In the genomic region with DNA sequence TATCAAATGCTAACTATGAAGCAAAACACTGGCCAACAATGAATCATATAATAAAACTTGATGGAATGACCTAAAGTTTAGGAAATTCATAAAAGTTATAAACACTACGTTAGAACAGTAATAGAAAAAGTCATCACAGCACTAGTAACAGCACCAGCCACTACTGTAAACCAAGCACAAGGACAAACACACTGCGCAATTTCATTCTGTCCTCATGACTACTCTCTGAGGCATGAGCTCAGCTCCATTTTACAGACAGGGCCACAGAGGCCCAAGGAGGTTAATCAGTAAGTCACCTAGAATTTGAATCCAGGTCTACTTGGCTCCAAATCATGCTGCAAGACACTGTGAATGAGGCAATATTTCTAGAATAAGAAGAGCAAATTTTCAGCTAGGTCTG, we compare ENCODE assay signal across 24 cellular contexts. TPM values are rescaled to one million over a fixed set of nuclear protein-coding genes. Genes with fewer than 3 reads are reported as not detected.
DNase-seq lines count a peak whose midpoint lies in the region; ATAC-seq, FAIRE-seq and TF ChIP-seq lines count a peak whose summit lies in the region.
"Had no signal": no experiment of that assay in that cellular context is flagged by ENCODE, and none has a peak within 500 bp of the region (broad histone marks: within the 10 kb centered on the region; RNA-seq: fewer than 3 reads in every experiment).

No MANE protein-coding gene starts in this region.

- no peak for FAIRE-seq in HepG2 (lab: Jason Lieb, UNC)
- FAIRE-seq: GM12891 had no signal

- no peak for TF ChIP-seq CTCF in HepG2 (CRISPR knock-in tag; IDR thresholded peaks at IDR 0.05)
- TF ChIP-seq CTCF in right lobe of liver (IDR thresholded peaks at IDR 0.05), result no peak
- TF ChIP-seq CTCF in fibroblast of lung (conservative IDR thresholded peaks at IDR 0.05 in 1 of 2, IDR thresholded peaks at IDR 0.05 in 1 of 2; ENCODE audit: low read depth in 1 of 2, low read length in 2 of 2), result no peak
- TF ChIP-seq CTCF in upper lobe of left lung (IDR thresholded peaks at IDR 0.05), result no peak

- TF ChIP-seq RAD21 in HepG2 (CRISPR knock-in tag; IDR thresholded peaks at IDR 0.05), result no peak

- peaks cover 87% of the 10 kb centered on the region for H3K36me3 Mint-ChIP-seq in activated T-helper 17 cell treated with anti-CD3 and anti-CD28 coated beads, Interleukin-2, amount 50 U/mL, for 72 hours (ENCODE audit: low read depth)
- peaks cover 35% of the 10 kb centered on the region for H3K36me3 Mint-ChIP-seq in activated CD4-positive, alpha-beta T cell treated with anti-CD3 and anti-CD28 coated beads, Interleukin-2, amount 10 ng/mL, durations not matched to agents 24 days and 14 days (ENCODE audit: low read depth)

- no peaks in the 10 kb centered on the region for H3K27me3 Mint-ChIP-seq in activated T-helper 17 cell treated with anti-CD3 and anti-CD28 coated beads, Interleukin-2, amount 50 U/mL, for 72 hours
- no peaks in the 10 kb centered on the region for H3K27me3 Mint-ChIP-seq in activated CD4-positive, alpha-beta T cell treated with anti-CD3 and anti-CD28 coated beads, Interleukin-2, amount 10 ng/mL, durations not matched to agents 24 days and 14 days

- DNase-seq in HepG2 (ENCODE audit: low spot score) (no peak), right lobe of liver (no peak), fibroblast of lung (ENCODE audit: low read depth in 2 of 2) (peak in 1 of 2 donors; percentile 65), upper lobe of left lung (no peak), caudate nucleus (lab: John Stamatoyannopoulos, UW) (no peak), left lobe of liver (ENCODE audit: low spot score) (no peak)
- DNase-seq in activated CD4-positive, alpha-beta T cell treated with anti-CD3 and anti-CD28 coated beads, Interleukin-2, amount 10 ng/mL, durations not matched to agents 24 days and 14 days, result no peak
- DNase-seq: ACHN; AML-193; C1 segment of cervical spinal cord; CD8-positive, alpha-beta T cell; DND-41; NCI-H1105 treated with DMSO at 0.1 percent for 48 hours; NCI-H2029 treated with DMSO at 0.1 percent for 48 hours; NCI-H226; NCI-H510A treated with DMSO at 0.1 percent for 48 hours; NCI-H774; Peyer's patch had no signal

- no peak overlapping the region for H2AFZ ChIP-seq in HepG2 (ENCODE audit: low read length)
- no peak overlapping the region for H2AFZ ChIP-seq in fibroblast of lung (ENCODE audit: low read length)
- H2AFZ ChIP-seq: GM23338 had no signal

- H3K27ac Mint-ChIP-seq in activated T-helper 17 cell treated with anti-CD3 and anti-CD28 coated beads, Interleukin-2, amount 50 U/mL, for 72 hours, result peak overlapping the region; percentile 34
- no peak overlapping the region for H3K27ac Mint-ChIP-seq in activated CD4-positive, alpha-beta T cell treated with anti-CD3 and anti-CD28 coated beads, Interleukin-2, amount 10 ng/mL, durations not matched to agents 24 days and 14 days
- H3K27ac Mint-ChIP-seq: GM23338 had no signal

- H3K4me3 ChIP-seq in HepG2 (replicated peaks in 1 of 3; ENCODE audit: insufficient read depth in 1 of 3, low read depth in 2 of 3, low read length in 3 of 3), result no peak overlapping the region
- H3K4me3 ChIP-seq in right lobe of liver, result no peak overlapping the region
- H3K4me3 ChIP-seq in fibroblast of lung (replicated peaks in 1 of 4; ENCODE audit: control extremely low read depth in 1 of 4, insufficient read depth in 1 of 4, low read depth in 3 of 4, low read length in 4 of 4), result no peak overlapping the region
- no peak overlapping the region for H3K4me3 ChIP-seq in upper lobe of left lung
- H3K4me3 ChIP-seq: GM23338, Peyer's patch had no signal

- intact Hi-C loops in HepG2 (cut with micrococcal nuclease; ENCODE audit: unreplicated experiment), result no loop called here
- intact Hi-C loops in right lobe of liver (cut with DNase I), result no loop called here
- intact Hi-C loops in activated CD4-positive, alpha-beta T cell treated with anti-CD3 and anti-CD28 coated beads, Interleukin-2, amount 10 ng/mL, durations not matched to agents 24 days and 14 days (cut with micrococcal nuclease), result no loop called here

- 99% methylated on average over 2 of the region's 2 CpGs for WGBS in HepG2 (ENCODE audit: low lambda C conversion rate)
- WGBS in right lobe of liver (ENCODE audit: insufficient coverage, low coverage, low lambda C conversion rate, missing lambda C conversion rate), result 96% methylated on average over 2 of the region's 2 CpGs
- 92 to 93% methylated on average over 2 of the region's 2 CpGs for WGBS in upper lobe of left lung, 2 donors

- H3K27me3 ChIP-seq in HepG2 (ENCODE audit: control insufficient read depth in 1 of 2, insufficient read depth in 2 of 2, low read length in 2 of 2), result no peaks in the 10 kb centered on the region
- H3K27me3 ChIP-seq in right lobe of liver, result no peaks in the 10 kb centered on the region
- H3K27me3 ChIP-seq in fibroblast of lung (ENCODE audit: control insufficient read depth, insufficient read depth, low read length), result no peaks in the 10 kb centered on the region
- no peaks in the 10 kb centered on the region for H3K27me3 ChIP-seq in upper lobe of left lung
- H3K27me3 ChIP-seq: Peyer's patch had no signal

- CTCF ChIA-PET in HepG2 (lab: Yijun Ruan, JAX; ENCODE audit: low intra/inter-chr PET ratio, low total read pairs), result no interaction called here

- H3K9ac ChIP-seq in HepG2 (ENCODE audit: insufficient read depth, low read depth, low read length), result no peak overlapping the region
- no peak overlapping the region for H3K9ac ChIP-seq in fibroblast of lung (ENCODE audit: insufficient read depth, low read length)

- TF ChIP-seq EP300 in HepG2 (IDR thresholded peaks at IDR 0.05; ENCODE audit: low read depth in 2 of 2, low read length in 2 of 2), result no peak
- TF ChIP-seq EP300 in HepG2 (CRISPR knock-in tag; IDR thresholded peaks at IDR 0.05; ENCODE audit: borderline replicate concordance), result no peak
- no peak for TF ChIP-seq EP300 in upper lobe of left lung (IDR thresholded peaks at IDR 0.05)

- TF ChIP-seq POLR2A in HepG2 (IDR thresholded peaks at IDR 0.05; ENCODE audit: insufficient read depth in 1 of 2, low read depth in 2 of 2, low read length in 2 of 2) (no peak), right lobe of liver (IDR thresholded peaks at IDR 0.05) (no peak), upper lobe of left lung (IDR thresholded peaks at IDR 0.05) (no peak)

- in situ Hi-C loops in HepG2 (cut with HindIII; ENCODE audit: extremely low pct_ligation_motif_present, low pct_unique_long_range_greater_than_20kb), result no loop called here

- BruUV-seq in HepG2 (replicated peaks; lab: Mats Ljungman, UMichigan), result no TSS peak

- ATAC-seq in HepG2 (no peak), right lobe of liver (no peak), upper lobe of left lung (ENCODE audit: low FRiP score in 2 of 2) (no peak), left lobe of liver (no peak)
- no peak for ATAC-seq in activated T-helper 17 cell treated with anti-CD3 and anti-CD28 coated beads, Interleukin-2, amount 50 U/mL, for 72 hours (replicated peaks)
- ATAC-seq: CD8-positive, alpha-beta T cell; GM23338; HCT116; Right ventricle myocardium inferior had no signal

- H3K4me2 ChIP-seq in HepG2 (ENCODE audit: low read depth, low read length) (no peak overlapping the region), fibroblast of lung (ENCODE audit: extremely low read depth, insufficient read depth, low read length) (no peak overlapping the region)
- H3K4me2 ChIP-seq: GM23338 had no signal

- H4K20me1 ChIP-seq in HepG2 (ENCODE audit: insufficient read depth, low read length), result peaks cover 25% of the 10 kb centered on the region
- no peaks in the 10 kb centered on the region for H4K20me1 ChIP-seq in fibroblast of lung (ENCODE audit: control insufficient read depth, extremely low read depth, insufficient read depth, low read length)

- no peak overlapping the region for H3K4me3 Mint-ChIP-seq in activated T-helper 17 cell treated with anti-CD3 and anti-CD28 coated beads, Interleukin-2, amount 50 U/mL, for 72 hours
- no peak overlapping the region for H3K4me3 Mint-ChIP-seq in activated CD4-positive, alpha-beta T cell treated with anti-CD3 and anti-CD28 coated beads, Interleukin-2, amount 10 ng/mL, durations not matched to agents 24 days and 14 days
- H3K4me3 Mint-ChIP-seq: CD8-positive, alpha-beta T cell; GM23338 had no signal

- no peak overlapping the region for H3K27ac ChIP-seq in HepG2 (ENCODE audit: extremely low read length, insufficient read depth, low read length)
- H3K27ac ChIP-seq in right lobe of liver, result no peak overlapping the region
- peak overlapping the region; percentile 38 for H3K27ac ChIP-seq in fibroblast of lung (ENCODE audit: insufficient read depth, low read length)
- no peak overlapping the region for H3K27ac ChIP-seq in upper lobe of left lung
- H3K27ac ChIP-seq in caudate nucleus (ENCODE audit: low read depth, low read length), result no peak overlapping the region
- H3K27ac ChIP-seq: 22Rv1, Peyer's patch had no signal

- peaks cover 34 to 70% of the 10 kb centered on the region in 2 experiments for H3K36me3 ChIP-seq in HepG2 (replicated peaks in 1 of 2; ENCODE audit: control insufficient read depth in 1 of 2, insufficient read depth in 2 of 2, low read length in 2 of 2)
- peaks cover 4 to 18% (median 10%) of the 10 kb centered on the region in 4 donors for H3K36me3 ChIP-seq in right lobe of liver
- H3K36me3 ChIP-seq in fibroblast of lung (ENCODE audit: control insufficient read depth, insufficient read depth, low read length), result peaks cover 15% of the 10 kb centered on the region
- peaks cover 14 to 49% (median 29%) of the 10 kb centered on the region in 4 donors for H3K36me3 ChIP-seq in upper lobe of left lung

- peaks cover 32% of the 10 kb centered on the region for H3K4me1 ChIP-seq in HepG2 (ENCODE audit: insufficient read depth, low read length)
- peaks cover 0 to 16% (median 3%) of the 10 kb centered on the region in 4 donors for H3K4me1 ChIP-seq in right lobe of liver
- peaks cover 10% of the 10 kb centered on the region for H3K4me1 ChIP-seq in fibroblast of lung (ENCODE audit: control insufficient read depth, extremely low read depth, insufficient read depth, low read length)
- peaks cover 0 to 9% (median 2%) of the 10 kb centered on the region in 4 donors for H3K4me1 ChIP-seq in upper lobe of left lung

- no peaks in the 10 kb centered on the region for H3K9me3 Mint-ChIP-seq in activated T-helper 17 cell treated with anti-CD3 and anti-CD28 coated beads, Interleukin-2, amount 50 U/mL, for 72 hours
- H3K9me3 Mint-ChIP-seq in activated CD4-positive, alpha-beta T cell treated with anti-CD3 and anti-CD28 coated beads, Interleukin-2, amount 10 ng/mL, durations not matched to agents 24 days and 14 days, result no peaks in the 10 kb centered on the region
- H3K9me3 Mint-ChIP-seq: CD8-positive, alpha-beta T cell; GM23338 had no signal

- H3K79me2 ChIP-seq in HepG2 (ENCODE audit: insufficient read depth, low read length) (peaks cover 22% of the 10 kb centered on the region), fibroblast of lung (ENCODE audit: control insufficient read depth, insufficient read depth, low read length) (peaks cover 36% of the 10 kb centered on the region)

- no peaks in the 10 kb centered on the region for H3K9me3 ChIP-seq in HepG2 (ENCODE audit: low read length)
- H3K9me3 ChIP-seq in right lobe of liver, result no peaks in the 10 kb centered on the region
- H3K9me3 ChIP-seq in fibroblast of lung (ENCODE audit: control insufficient read depth, insufficient read depth, low read depth, low read length), result no peaks in the 10 kb centered on the region
- H3K9me3 ChIP-seq in upper lobe of left lung, result no peaks in the 10 kb centered on the region
- H3K9me3 ChIP-seq: Peyer's patch had no signal

- POLR2A ChIA-PET in HepG2 (lab: Yijun Ruan, JAX), result no interaction called here

- H3K4me1 Mint-ChIP-seq in activated T-helper 17 cell treated with anti-CD3 and anti-CD28 coated beads, Interleukin-2, amount 50 U/mL, for 72 hours, result peaks cover 17% of the 10 kb centered on the region
- H3K4me1 Mint-ChIP-seq in activated CD4-positive, alpha-beta T cell treated with anti-CD3 and anti-CD28 coated beads, Interleukin-2, amount 10 ng/mL, durations not matched to agents 24 days and 14 days, result peaks cover 12% of the 10 kb centered on the region

RNA-seq across cellular contexts. Expression of gene EMC8, which starts 13.4 kb away (rescaled TPM):
- total RNA-seq in HepG2 (2016; rRNA removed; fragmentation: Illumina TruSeq; extraction: Trizol), result 47.6 and 55.0 TPM in 2 replicates
- 56.6 and 69.3 TPM in 2 replicates for total RNA-seq in HepG2 (2016; cell fraction: cytosol; rRNA removed; fragmentation: Illumina TruSeq; extraction: Trizol; ENCODE audit: low read depth)
- total RNA-seq in HepG2 (2016; cell fraction: insoluble cytoplasmic fraction; rRNA removed; fragmentation: Illumina TruSeq; extraction: Trizol), result 42.9 and 52.9 TPM in 2 replicates
- 53.7 and 67.6 TPM in 2 replicates for total RNA-seq in HepG2 (2016; cell fraction: membrane; rRNA removed; fragmentation: Illumina TruSeq; extraction: Trizol)
- 34.0 and 36.1 TPM in 2 replicates for total RNA-seq in HepG2 (2016; cell fraction: nucleus; rRNA removed; fragmentation: Illumina TruSeq; extraction: Trizol)
- 71.6 and 76.0 TPM in 2 replicates for polyA plus RNA-seq in HepG2 (2011; rRNA removed)
- polyA plus RNA-seq in HepG2 (2011; cell fraction: cytosol; rRNA removed), result 60.8 and 68.0 TPM in 2 replicates
- polyA plus RNA-seq in HepG2 (2011; cell fraction: nucleus; rRNA removed), result 45.9 and 50.4 TPM in 2 replicates
- 29.9 and 30.5 TPM in 2 replicates for polyA plus RNA-seq in HepG2 (2012)
- polyA plus RNA-seq in HepG2 (2016; cell fraction: cytosol; fragmentation: Illumina TruSeq; extraction: Trizol; ENCODE audit: low read depth), result 65.3 and 83.6 TPM in 2 replicates
- polyA plus RNA-seq in HepG2 (2016; cell fraction: insoluble cytoplasmic fraction; fragmentation: Illumina TruSeq; extraction: Trizol; ENCODE audit: low read depth), result 58.1 and 66.0 TPM in 2 replicates
- 59.1 and 73.6 TPM in 2 replicates for polyA plus RNA-seq in HepG2 (2016; cell fraction: membrane; fragmentation: Illumina TruSeq; extraction: Trizol; ENCODE audit: low read depth)
- polyA plus RNA-seq in HepG2 (2016; cell fraction: nucleus; fragmentation: Illumina TruSeq; extraction: Trizol; ENCODE audit: insufficient read depth, low read depth), result 69.1 and 78.6 TPM in 2 replicates
- 61.8 and 82.3 TPM in 2 replicates for polyA minus RNA-seq in HepG2 (2011; rRNA and poly(A)+ RNA removed; ENCODE audit: low replicate concordance)
- 27.0 and 43.3 TPM in 2 replicates for polyA minus RNA-seq in HepG2 (2011; cell fraction: cytosol; rRNA and poly(A)+ RNA removed)
- 44.0 and 45.6 TPM in 2 replicates for polyA minus RNA-seq in HepG2 (2011; cell fraction: nucleus; rRNA and poly(A)+ RNA removed)
- total RNA-seq in right lobe of liver, result 10 to 100 TPM in 5 of 6 experiments, 1 to 10 TPM in 1; 9.2 to 22.4 (median 12.1) TPM
- 10 to 100 TPM; 17.4 to 42.7 TPM for total RNA-seq in activated T-helper 17 cell treated with anti-CD3 and anti-CD28 coated beads, Interleukin-2, amount 50 U/mL, for 72 hours
- total RNA-seq in fibroblast of lung, result 22.6 and 25.1 TPM in 2 replicates
- 25.9 and 35.1 TPM in 2 replicates for polyA plus RNA-seq in fibroblast of lung
- 21.4 and 32.5 TPM in 2 replicates for polyA plus RNA-seq in fibroblast of lung (2012)
- polyA minus RNA-seq in fibroblast of lung (ENCODE audit: low replicate concordance), result 26.6 and 103 TPM in 2 replicates
- total RNA-seq in upper lobe of left lung, result 10 to 100 TPM; 15.8 to 39.8 (median 25.6) TPM
- 49.1 and 57.1 TPM in 2 replicates for total RNA-seq in activated CD4-positive, alpha-beta T cell treated with anti-CD3 and anti-CD28 coated beads, Interleukin-2, amount 10 ng/mL, durations not matched to agents 24 days and 14 days
- 13.3 TPM for total RNA-seq in left lobe of liver

RNA-seq across cellular contexts. Expression of gene COX4I1, which starts 13.6 kb away (rescaled TPM):
- total RNA-seq in HepG2 (2016; rRNA removed; fragmentation: Illumina TruSeq; extraction: Trizol), result 631 and 658 TPM in 2 replicates
- total RNA-seq in HepG2 (2016; cell fraction: cytosol; rRNA removed; fragmentation: Illumina TruSeq; extraction: Trizol; ENCODE audit: low read depth), result 381 and 407 TPM in 2 replicates
- total RNA-seq in HepG2 (2016; cell fraction: insoluble cytoplasmic fraction; rRNA removed; fragmentation: Illumina TruSeq; extraction: Trizol), result 648 and 655 TPM in 2 replicates
- total RNA-seq in HepG2 (2016; cell fraction: membrane; rRNA removed; fragmentation: Illumina TruSeq; extraction: Trizol), result 496 and 528 TPM in 2 replicates
- total RNA-seq in HepG2 (2016; cell fraction: nucleus; rRNA removed; fragmentation: Illumina TruSeq; extraction: Trizol), result 310 and 337 TPM in 2 replicates
- polyA plus RNA-seq in HepG2 (2011; rRNA removed), result 838 and 902 TPM in 2 replicates
- polyA plus RNA-seq in HepG2 (2011; cell fraction: cytosol; rRNA removed), result 1,053 and 1,212 TPM in 2 replicates
- polyA plus RNA-seq in HepG2 (2011; cell fraction: nucleus; rRNA removed), result 388 and 389 TPM in 2 replicates
- 443 and 505 TPM in 2 replicates for polyA plus RNA-seq in HepG2 (2012)
- 414 and 464 TPM in 2 replicates for polyA plus RNA-seq in HepG2 (2016; cell fraction: cytosol; fragmentation: Illumina TruSeq; extraction: Trizol; ENCODE audit: low read depth)
- polyA plus RNA-seq in HepG2 (2016; cell fraction: insoluble cytoplasmic fraction; fragmentation: Illumina TruSeq; extraction: Trizol; ENCODE audit: low read depth), result 675 and 705 TPM in 2 replicates
- polyA plus RNA-seq in HepG2 (2016; cell fraction: membrane; fragmentation: Illumina TruSeq; extraction: Trizol; ENCODE audit: low read depth), result 456 and 498 TPM in 2 replicates
- polyA plus RNA-seq in HepG2 (2016; cell fraction: nucleus; fragmentation: Illumina TruSeq; extraction: Trizol; ENCODE audit: insufficient read depth, low read depth), result 604 and 614 TPM in 2 replicates
- polyA minus RNA-seq in HepG2 (2011; rRNA and poly(A)+ RNA removed; ENCODE audit: low replicate concordance), result 364 and 524 TPM in 2 replicates
- polyA minus RNA-seq in HepG2 (2011; cell fraction: cytosol; rRNA and poly(A)+ RNA removed), result 143 and 144 TPM in 2 replicates
- polyA minus RNA-seq in HepG2 (2011; cell fraction: nucleus; rRNA and poly(A)+ RNA removed), result 99.5 and 129 TPM in 2 replicates
- 100 to 1,000 TPM; 247 to 417 (median 303) TPM for total RNA-seq in right lobe of liver
- 100 to 1,000 TPM; 415 to 467 TPM for total RNA-seq in activated T-helper 17 cell treated with anti-CD3 and anti-CD28 coated beads, Interleukin-2, amount 50 U/mL, for 72 hours
- total RNA-seq in fibroblast of lung, result 442 and 484 TPM in 2 replicates
- polyA plus RNA-seq in fibroblast of lung, result 597 and 653 TPM in 2 replicates
- polyA plus RNA-seq in fibroblast of lung (2012), result 682 and 746 TPM in 2 replicates
- polyA minus RNA-seq in fibroblast of lung (ENCODE audit: low replicate concordance), result 141 and 213 TPM in 2 replicates
- total RNA-seq in upper lobe of left lung, result 100 to 1,000 TPM; 160 to 490 (median 439) TPM
- 555 and 569 TPM in 2 replicates for total RNA-seq in activated CD4-positive, alpha-beta T cell treated with anti-CD3 and anti-CD28 coated beads, Interleukin-2, amount 10 ng/mL, durations not matched to agents 24 days and 14 days
- 302 TPM for total RNA-seq in left lobe of liver

RNA-seq across cellular contexts. Expression of gene C16orf74, which starts 35.0 kb away (rescaled TPM):
- total RNA-seq in HepG2 (2016; rRNA removed; fragmentation: Illumina TruSeq; extraction: Trizol) (0.13 TPM in 1 of 2 replicates, not detected in the other), right lobe of liver (under 1 TPM in 4 of 6 experiments, not detected in 2; 0.31 to 0.98 (median 0.70) TPM), fibroblast of lung (5.4 and 6.4 TPM in 2 replicates), upper lobe of left lung (1 to 10 TPM in 5 of 6 donors, not detected in 1; 1.2 to 6.3 (median 4.1) TPM), left lobe of liver (0.30 TPM)
- total RNA-seq in HepG2 (2016; cell fraction: cytosol; rRNA removed; fragmentation: Illumina TruSeq; extraction: Trizol; ENCODE audit: low read depth), result 0.35 TPM in 1 of 2 replicates, not detected in the other
- total RNA-seq in HepG2 (2016; cell fraction: insoluble cytoplasmic fraction; rRNA removed; fragmentation: Illumina TruSeq; extraction: Trizol), result not detected in 2 replicates
- total RNA-seq in HepG2 (2016; cell fraction: membrane; rRNA removed; fragmentation: Illumina TruSeq; extraction: Trizol), result not detected in 2 replicates
- total RNA-seq in HepG2 (2016; cell fraction: nucleus; rRNA removed; fragmentation: Illumina TruSeq; extraction: Trizol), result not detected in 2 replicates
- polyA plus RNA-seq in HepG2 (2011; rRNA removed) (0.26 and 0.29 TPM in 2 replicates), fibroblast of lung (3.2 and 4.6 TPM in 2 replicates)
- 0.13 and 0.28 TPM in 2 replicates for polyA plus RNA-seq in HepG2 (2011; cell fraction: cytosol; rRNA removed)
- 0.16 and 0.37 TPM in 2 replicates for polyA plus RNA-seq in HepG2 (2011; cell fraction: nucleus; rRNA removed)
- polyA plus RNA-seq in HepG2 (2012), result not detected in 2 replicates
- polyA plus RNA-seq in HepG2 (2016; cell fraction: cytosol; fragmentation: Illumina TruSeq; extraction: Trizol; ENCODE audit: low read depth), result 0.35 and 0.65 TPM in 2 replicates
- polyA plus RNA-seq in HepG2 (2016; cell fraction: insoluble cytoplasmic fraction; fragmentation: Illumina TruSeq; extraction: Trizol; ENCODE audit: low read depth), result not detected in 2 replicates
- polyA plus RNA-seq in HepG2 (2016; cell fraction: membrane; fragmentation: Illumina TruSeq; extraction: Trizol; ENCODE audit: low read depth), result 0.33 TPM in 1 of 2 replicates, not detected in the other
- not detected in 2 replicates for polyA plus RNA-seq in HepG2 (2016; cell fraction: nucleus; fragmentation: Illumina TruSeq; extraction: Trizol; ENCODE audit: insufficient read depth, low read depth)
- 0.44 and 7.8 TPM in 2 replicates for polyA minus RNA-seq in HepG2 (2011; rRNA and poly(A)+ RNA removed; ENCODE audit: low replicate concordance)
- not detected in 2 replicates for polyA minus RNA-seq in HepG2 (2011; cell fraction: cytosol; rRNA and poly(A)+ RNA removed)
- not detected in 2 replicates for polyA minus RNA-seq in HepG2 (2011; cell fraction: nucleus; rRNA and poly(A)+ RNA removed)
- under 1 TPM in 1 of 2 donors, not detected in 1; 0.35 TPM for total RNA-seq in activated T-helper 17 cell treated with anti-CD3 and anti-CD28 coated beads, Interleukin-2, amount 50 U/mL, for 72 hours
- 8.0 and 9.6 TPM in 2 replicates for polyA plus RNA-seq in fibroblast of lung (2012)
- 0.35 and 2.3 TPM in 2 replicates for polyA minus RNA-seq in fibroblast of lung (ENCODE audit: low replicate concordance)
- total RNA-seq in activated CD4-positive, alpha-beta T cell treated with anti-CD3 and anti-CD28 coated beads, Interleukin-2, amount 10 ng/mL, durations not matched to agents 24 days and 14 days, result 0.19 and 0.38 TPM in 2 replicates
